17 cellular contexts compared by ENCODE assay signal in genomic region chr4:128279624-128280225, GRCh38.
"Had no signal": no experiment of that assay in that cellular context is flagged by ENCODE, and none has a peak within 500 bp of the region (broad histone marks: within the 10 kb centered on the region; RNA-seq: fewer than 3 reads in every experiment).

No MANE protein-coding gene starts in this region.

- H3K9me3 Mint-ChIP-seq: activated CD8-positive, alpha-beta T cell treated with anti-CD3 and anti-CD28 coated beads for 36 hours; activated naive CD4-positive, alpha-beta T cell treated with anti-CD3 and anti-CD28 coated beads for 36 hours; central memory CD8-positive, alpha-beta T cell; effector memory CD8-positive, alpha-beta T cell; immature natural killer cell; natural killer cell treated with Interleukin-12 subunit alpha and Interleukin-12 subunit beta and Interleukin-15 and Interleukin-18, amount 100 ng/mL, for 72 hours; type B pancreatic cell had no signal

- H3K27me3 ChIP-seq: right lobe of liver, suprapubic skin had no signal

- H3K27ac Mint-ChIP-seq: activated naive CD4-positive, alpha-beta T cell treated with anti-CD3 and anti-CD28 coated beads for 36 hours; effector memory CD8-positive, alpha-beta T cell; natural killer cell treated with Interleukin-12 subunit alpha and Interleukin-12 subunit beta and Interleukin-15 and Interleukin-18, amount 100 ng/mL, for 72 hours; type B pancreatic cell had no signal

- DNase-seq: activated CD4-positive, alpha-beta T cell treated with anti-CD3 and anti-CD28 coated beads for 4 hours; activated CD8-positive, alpha-beta memory T cell treated with anti-CD3 and anti-CD28 coated beads, Interleukin-2, amount 50 U/mL, for 48 hours; activated CD8-positive, alpha-beta T cell treated with anti-CD3 and anti-CD28 coated beads for 36 hours; activated naive CD4-positive, alpha-beta T cell treated with anti-CD3 and anti-CD28 coated beads for 36 hours; effector memory CD8-positive, alpha-beta T cell; immature natural killer cell; nucleus accumbens; right lobe of liver; stimulated activated CD4-positive, alpha-beta T cell treated with anti-CD3 and anti-CD28 coated beads, Interleukin-2, amount 100 ng/mL, for 24 hours; stimulated activated naive CD4-positive, alpha-beta T cell; T-helper 1 cell; WERI-Rb-1 had no signal

- H3K27me3 Mint-ChIP-seq: activated CD8-positive, alpha-beta T cell treated with anti-CD3 and anti-CD28 coated beads for 36 hours; central memory CD8-positive, alpha-beta T cell; effector memory CD8-positive, alpha-beta T cell; natural killer cell treated with Interleukin-12 subunit alpha and Interleukin-12 subunit beta and Interleukin-15 and Interleukin-18, amount 100 ng/mL, for 72 hours; type B pancreatic cell had no signal

- H3K4me3 ChIP-seq: prostate gland, right lobe of liver, suprapubic skin had no signal

- H3K36me3 ChIP-seq: prostate gland, right lobe of liver, suprapubic skin had no signal

- H3K4me3 Mint-ChIP-seq: activated CD8-positive, alpha-beta T cell treated with anti-CD3 and anti-CD28 coated beads for 36 hours; activated naive CD4-positive, alpha-beta T cell treated with anti-CD3 and anti-CD28 coated beads for 36 hours; central memory CD8-positive, alpha-beta T cell; immature natural killer cell; natural killer cell treated with Interleukin-12 subunit alpha and Interleukin-12 subunit beta and Interleukin-15 and Interleukin-18, amount 100 ng/mL, for 72 hours; type B pancreatic cell had no signal

- H3K36me3 Mint-ChIP-seq: immature natural killer cell; natural killer cell treated with Interleukin-12 subunit alpha and Interleukin-12 subunit beta and Interleukin-15 and Interleukin-18, amount 100 ng/mL, for 72 hours had no signal

- H3K4me1 ChIP-seq: prostate gland had no signal

- ATAC-seq: activated CD8-positive, alpha-beta T cell treated with anti-CD3 and anti-CD28 coated beads for 36 hours; effector memory CD8-positive, alpha-beta T cell; natural killer cell treated with Interleukin-12 subunit alpha and Interleukin-12 subunit beta and Interleukin-15 and Interleukin-18, amount 100 ng/mL, for 72 hours; right lobe of liver had no signal

- H3K27ac ChIP-seq: prostate gland, suprapubic skin, WERI-Rb-1 had no signal

- H3K9me3 ChIP-seq: prostate gland, right lobe of liver, suprapubic skin had no signal
